In the genomic region with DNA sequence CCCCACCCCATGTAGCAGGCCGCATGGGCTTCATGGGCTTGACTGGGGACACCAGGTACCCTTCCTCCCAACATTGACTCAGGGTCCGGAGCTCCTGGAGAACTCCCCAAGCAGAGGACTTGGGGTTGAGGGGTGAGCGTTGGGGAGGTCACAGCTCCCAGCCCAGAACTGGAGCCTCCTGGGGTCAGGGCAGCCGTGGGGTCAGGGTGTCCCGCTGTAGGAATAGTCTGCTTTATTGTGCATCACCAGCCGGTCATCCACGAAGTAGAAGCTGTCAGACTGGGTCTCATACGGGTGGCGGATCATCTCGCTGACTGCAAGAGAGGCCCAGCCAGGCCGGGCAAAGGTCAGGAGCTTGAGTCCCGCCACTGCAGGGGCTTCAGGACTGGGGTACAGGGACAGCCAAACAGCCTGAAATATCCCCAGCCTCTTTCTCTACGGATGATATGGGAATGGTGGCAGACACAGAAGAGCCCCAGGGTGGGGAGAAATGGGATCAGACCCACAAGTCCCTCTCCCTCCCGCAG, we compare ENCODE assay signal across 21 cellular contexts. TPM values are rescaled to one million over a fixed set of nuclear protein-coding genes. Genes with fewer than 3 reads are reported as not detected.
A peak's percentile ranks its signal among the peaks of the same experiment; 100 is the strongest.
DNase-seq lines count a peak whose midpoint lies in the region; TF ChIP-seq lines count a peak whose summit lies in the region.
"Had no signal": no experiment of that assay in that cellular context is flagged by ENCODE, and none has a peak within 500 bp of the region (broad histone marks: within the 10 kb centered on the region; RNA-seq: fewer than 3 reads in every experiment).

No MANE protein-coding gene starts in this region.

- TF ChIP-seq POLR2A in spleen (IDR thresholded peaks at IDR 0.05) (no peak), lower leg skin (IDR thresholded peaks at IDR 0.05) (no peak)

- peaks cover 42% of the 10 kb centered on the region for H3K4me1 Mint-ChIP-seq in activated naive CD4-positive, alpha-beta T cell treated with anti-CD3 and anti-CD28 coated beads for 36 hours (ENCODE audit: low read depth)
- H3K4me1 Mint-ChIP-seq in chondrocyte (ENCODE audit: low read depth): peaks cover 22% of the 10 kb centered on the region

- H4K20me1 ChIP-seq in OCI-LY1 (ENCODE audit: insufficient read depth, low read length): no peaks in the 10 kb centered on the region

- peaks cover 15% of the 10 kb centered on the region for H3K4me1 ChIP-seq in OCI-LY1 (ENCODE audit: insufficient read depth, low read length, severe bottlenecking)
- peaks cover 38 to 57% (median 52%) of the 10 kb centered on the region in 6 donors for H3K4me1 ChIP-seq in spleen

- H3F3A ChIP-seq in OCI-LY1 (ENCODE audit: insufficient read depth, low read length): no peaks in the 10 kb centered on the region

- CTCF ChIA-PET in activated naive CD4-positive, alpha-beta T cell treated with anti-CD3 and anti-CD28 coated beads for 36 hours (lab: Charles Lee): interaction anchor here (0.7 to 6.7 kb wide), 10 partner anchors 10 to 53 kb away, joined by 3 to 51 read pairs (median 4); partner anchors contain the start of genes ALDOC and PIGS

- WGBS in spleen, 5 donors: 82 to 87% (median 86%) methylated on average over 8 to 14 of the region's 14 CpGs
- 91 to 97% methylated on average over 13 to 14 of the region's 14 CpGs for WGBS in lower leg skin, 2 donors

- peak overlapping the region; percentile 58; the same call in 1 of the 2 replicates for H3K9ac ChIP-seq in OCI-LY1 (ENCODE audit: low read length)

- no peaks in the 10 kb centered on the region for H3K79me2 ChIP-seq in OCI-LY1 (ENCODE audit: insufficient read depth, low read length)

- H3K4me3 ChIP-seq in OCI-LY1 (ENCODE audit: low read depth, low read length, poor library complexity, severe bottlenecking) (peak overlapping the region; percentile 56), spleen (peak overlapping the region in 1 of 8 donors; percentile 51), lower leg skin (ENCODE audit: low read depth, poor library complexity, severe bottlenecking) (no peak overlapping the region)
- H3K4me3 ChIP-seq: MG63, mucosa of descending colon, sigmoid colon had no signal

- intact Hi-C loops in activated naive CD4-positive, alpha-beta T cell treated with anti-CD3 and anti-CD28 coated beads for 36 hours (cut with micrococcal nuclease): loop anchor here (5.0 to 10.0 kb wide), 2 partner anchors 175 to 292 kb away; partner anchors contain the start of genes SARM1 and VTN
- intact Hi-C loops in spleen (cut with DNase I; ENCODE audit: low total_unique reads): loop anchor here (5.0 kb wide), 1 partner anchor 65 kb away; the partner anchor contains the start of gene RSKR
- intact Hi-C loops in lower leg skin (cut with DNase I; ENCODE audit: low total_unique reads): no loop called here

- no peak for TF ChIP-seq CTCF in OCI-LY1 (IDR thresholded peaks at IDR 0.05; ENCODE audit: low read length)
- no peak for TF ChIP-seq CTCF in chondrocyte (IDR thresholded peaks at IDR 0.05)
- TF ChIP-seq CTCF in spleen (IDR thresholded peaks at IDR 0.05 in 8 of 11, conservative IDR thresholded peaks at IDR 0.05 in 3 of 11): no peak
- no peak for TF ChIP-seq CTCF in lower leg skin (IDR thresholded peaks at IDR 0.05)

- no peaks in the 10 kb centered on the region for H3K27me3 ChIP-seq in OCI-LY1 (ENCODE audit: insufficient read depth, low read length)
- no peaks in the 10 kb centered on the region for H3K27me3 ChIP-seq in spleen (replicated peaks in 1 of 7)
- H3K27me3 ChIP-seq: MG63, sigmoid colon had no signal

- no peak overlapping the region for H3K4me3 Mint-ChIP-seq in activated naive CD4-positive, alpha-beta T cell treated with anti-CD3 and anti-CD28 coated beads for 36 hours
- no peak overlapping the region for H3K4me3 Mint-ChIP-seq in chondrocyte (ENCODE audit: unreplicated experiment)

- no peaks in the 10 kb centered on the region for H3K27me3 Mint-ChIP-seq in activated naive CD4-positive, alpha-beta T cell treated with anti-CD3 and anti-CD28 coated beads for 36 hours (ENCODE audit: low read depth)
- no peaks in the 10 kb centered on the region for H3K27me3 Mint-ChIP-seq in chondrocyte (ENCODE audit: low read depth)

- H3K4me2 ChIP-seq in OCI-LY1 (ENCODE audit: low read length): peak overlapping the region; percentile 72

- peak overlapping the region; percentile 59 for H3K27ac Mint-ChIP-seq in activated naive CD4-positive, alpha-beta T cell treated with anti-CD3 and anti-CD28 coated beads for 36 hours
- no peak overlapping the region for H3K27ac Mint-ChIP-seq in chondrocyte (ENCODE audit: unreplicated experiment)

- H2AFZ ChIP-seq in OCI-LY1 (ENCODE audit: low read length): peak overlapping the region; percentile 81; the same call in 1 of the 2 replicates

- H3K36me3 ChIP-seq in OCI-LY1 (ENCODE audit: insufficient read depth, low read length): no peaks in the 10 kb centered on the region
- H3K36me3 ChIP-seq in spleen: peaks cover 0 to 20% (median 14%) of the 10 kb centered on the region in 6 donors

- no peaks in the 10 kb centered on the region for H3K9me2 ChIP-seq in OCI-LY1 (ENCODE audit: low read depth, low read length)

- H3K27ac ChIP-seq in OCI-LY1 (ENCODE audit: low read depth, low read length, poor library complexity, severe bottlenecking): peak overlapping the region; percentile 59
- H3K27ac ChIP-seq in spleen: peak overlapping the region; percentile 58 to 90 (median 86)
- H3K27ac ChIP-seq: sigmoid colon had no signal

- no peaks in the 10 kb centered on the region for H3K9me3 Mint-ChIP-seq in activated naive CD4-positive, alpha-beta T cell treated with anti-CD3 and anti-CD28 coated beads for 36 hours
- no peaks in the 10 kb centered on the region for H3K9me3 Mint-ChIP-seq in chondrocyte (ENCODE audit: low read depth)
- H3K9me3 Mint-ChIP-seq: activated T-cell treated with anti-CD3 and anti-CD28 coated beads, Interleukin-2, amount 50 U/mL, for 72 hours had no signal

- DNase-seq in activated naive CD4-positive, alpha-beta T cell treated with anti-CD3 and anti-CD28 coated beads for 36 hours: no peak
- no peak for DNase-seq in activated naive CD4-positive, alpha-beta T cell treated with Interleukin-2 at 50 U/mL for 16 hours
- DNase-seq in chondrocyte (ENCODE audit: low spot score): peak; percentile 76
- peak; percentile 81 for DNase-seq in spleen
- no peak for DNase-seq in lower leg skin (ENCODE audit: low spot score in 2 of 2)
- no peak for DNase-seq in kidney tubule cell (ENCODE audit: low spot score)
- DNase-seq in NK-92 (lab: John Stamatoyannopoulos, UW; ENCODE audit: unreplicated experiment): no peak
- DNase-seq: activated CD4-positive, alpha-beta T cell treated with anti-CD3 and anti-CD28 coated beads for 4 hours; activated T-cell treated with anti-CD3 and anti-CD28 coated beads, Interleukin-2, amount 50 U/mL, for 72 hours; Caco-2; foreskin fibroblast; MG63; NCI-H1694; NCI-H345; SHP77; sigmoid colon; stimulated activated CD4-positive, alpha-beta T cell treated with anti-CD3 and anti-CD28 coated beads, Interleukin-1b, Interleukin-23, amount 100 ng/mL, for 48 hours; T1000 had no signal

- no peaks in the 10 kb centered on the region for H3K36me3 Mint-ChIP-seq in activated naive CD4-positive, alpha-beta T cell treated with anti-CD3 and anti-CD28 coated beads for 36 hours (ENCODE audit: low read depth)
- peaks cover 2% of the 10 kb centered on the region for H3K36me3 Mint-ChIP-seq in chondrocyte (ENCODE audit: low read depth)

- H3K9me3 ChIP-seq in OCI-LY1 (ENCODE audit: low read length) (no peaks in the 10 kb centered on the region), spleen (no peaks in the 10 kb centered on the region)
- H3K9me3 ChIP-seq: Caco-2, MG63, mucosa of descending colon, sigmoid colon had no signal

RNA-seq across cellular contexts. Expression of gene UNC119, which starts 5.3 kb away (rescaled TPM):
- 10 to 100 TPM; 48.6 to 50.3 TPM for total RNA-seq in activated naive CD4-positive, alpha-beta T cell treated with anti-CD3 and anti-CD28 coated beads for 36 hours
- total RNA-seq in chondrocyte (19.8 to 24.9 TPM (median 24.1 TPM) in 3 replicates), spleen (10 to 100 TPM; 41.5 to 76.0 (median 65.7) TPM), lower leg skin (10 to 100 TPM; 41.2 to 41.6 (median 41.4) TPM)
- polyA plus RNA-seq in spleen: 10 to 100 TPM; 52.9 to 68.6 (median 59.1) TPM

RNA-seq across cellular contexts. Expression of gene PIGS, which starts 24.2 kb away (rescaled TPM):
- 10 to 100 TPM; 34.8 to 36.0 TPM for total RNA-seq in activated naive CD4-positive, alpha-beta T cell treated with anti-CD3 and anti-CD28 coated beads for 36 hours
- 56.5 to 65.7 TPM (median 62.9 TPM) in 3 replicates for total RNA-seq in chondrocyte
- 10 to 100 TPM; 43.7 to 77.6 (median 56.4) TPM for total RNA-seq in spleen
- polyA plus RNA-seq in spleen: 10 to 100 TPM; 13.3 to 21.4 (median 17.6) TPM
- 10 to 100 TPM; 57.6 to 84.0 (median 75.1) TPM for total RNA-seq in lower leg skin

RNA-seq across cellular contexts. Expression of gene ALDOC, which starts 29.5 kb away (rescaled TPM):
- 10 to 100 TPM; 65.6 to 66.2 TPM for total RNA-seq in activated naive CD4-positive, alpha-beta T cell treated with anti-CD3 and anti-CD28 coated beads for 36 hours
- total RNA-seq in chondrocyte: 3.9 to 9.5 TPM (median 8.0 TPM) in 3 replicates
- 10 to 100 TPM; 18.1 to 64.4 (median 40.3) TPM for total RNA-seq in spleen
- 10 to 100 TPM; 16.9 to 24.8 (median 19.1) TPM for polyA plus RNA-seq in spleen
- total RNA-seq in lower leg skin: 100 to 1,000 TPM; 109 to 186 (median 138) TPM

RNA-seq across cellular contexts. Expression of gene FOXN1, which starts 41.0 kb away (rescaled TPM):
- total RNA-seq in activated naive CD4-positive, alpha-beta T cell treated with anti-CD3 and anti-CD28 coated beads for 36 hours: not detected
- total RNA-seq in chondrocyte: not detected in 3 replicates
- not detected for total RNA-seq in spleen
- not detected for polyA plus RNA-seq in spleen
- total RNA-seq in lower leg skin: 10 to 100 TPM; 28.9 to 65.0 (median 45.4) TPM
- total RNA-seq: activated T-cell treated with anti-CD3 and anti-CD28 coated beads, Interleukin-2, amount 50 U/mL, for 72 hours; osteoblast; sigmoid colon had no signal

RNA-seq across cellular contexts. Expression of gene SPAG5, which starts 51.7 kb away (rescaled TPM):
- 100 to 1,000 TPM; 210 to 216 TPM for total RNA-seq in activated naive CD4-positive, alpha-beta T cell treated with anti-CD3 and anti-CD28 coated beads for 36 hours
- 10.3 to 20.3 TPM (median 12.9 TPM) in 3 replicates for total RNA-seq in chondrocyte
- 10 to 100 TPM in 5 of 7 donors, 1 to 10 TPM in 2; 6.2 to 19.7 (median 14.3) TPM for total RNA-seq in spleen
- polyA plus RNA-seq in spleen: 10 to 100 TPM in 2 of 3 donors, 1 to 10 TPM in 1; 9.6 to 18.0 (median 14.9) TPM
- 10 to 100 TPM in 1 of 4 donors, 1 to 10 TPM in 3; 4.0 to 12.4 (median 7.7) TPM for total RNA-seq in lower leg skin

Comparison
In these comparisons a context has a peak if more than half of its experiments do, and no peak if none do; other contexts are left out.
1. DNase-seq: peak in chondrocyte (single experiment) and spleen (single experiment); none in activated naive CD4-positive, alpha-beta T cell treated with anti-CD3 and anti-CD28 coated beads for 36 hours (single experiment), activated naive CD4-positive, alpha-beta T cell treated with Interleukin-2 at 50 U/mL for 16 hours (single experiment), lower leg skin (0 of 2), kidney tubule cell (single experiment) and NK-92 (single experiment).